ENCODE assay signal across 17 cellular contexts in genomic region chr5:11491658-11492057, GRCh38.
DNase-seq lines count a peak whose midpoint lies in the region; ATAC-seq, FAIRE-seq and TF ChIP-seq lines count a peak whose summit lies in the region.
"Had no signal": no experiment of that assay in that cellular context is flagged by ENCODE, and none has a peak within 500 bp of the region (broad histone marks: within the 10 kb centered on the region; RNA-seq: fewer than 3 reads in every experiment).

No MANE protein-coding gene starts in this region.

- DNase-seq in HTR-8/SVneo (ENCODE audit: insufficient read length, low spot score), result no peak
- peak; percentile 62 for DNase-seq in NCI-H446 treated with DMSO at 0.1 percent for 48 hours (lab: John Stamatoyannopoulos, UW)
- DNase-seq in middle frontal gyrus (ENCODE audit: extremely low spot score, low spot score), result peak; percentile 30
- DNase-seq in superior temporal gyrus (ENCODE audit: extremely low spot score), result peak; percentile 70
- no peak for DNase-seq in progenitor cell of endocrine pancreas (ENCODE audit: low spot score, unreplicated experiment)
- DNase-seq in OCI-M2 (lab: John Stamatoyannopoulos, UW; ENCODE audit: unreplicated experiment), result no peak
- DNase-seq: AML-193; CD4-positive, alpha-beta memory T cell; DMS153; DMS79; GDM1; GM23248; KG1 had no signal

- H3K4me1 Mint-ChIP-seq in progenitor cell of endocrine pancreas (ENCODE audit: low read depth), result peaks cover 12% of the 10 kb centered on the region
- H3K4me1 Mint-ChIP-seq: CD14-positive monocyte; CD4-positive, alpha-beta memory T cell had no signal

- FAIRE-seq in HTR-8/SVneo (lab: Jason Lieb, UNC), result peak; percentile 52
- FAIRE-seq: A204.1 had no signal

- ATAC-seq in GM21529 (IDR thresholded peaks at IDR 0.05; ENCODE audit: unreplicated experiment) (no peak), HG02973 (IDR thresholded peaks at IDR 0.05; ENCODE audit: unreplicated experiment) (no peak)

- H3K27ac Mint-ChIP-seq in progenitor cell of endocrine pancreas, result no peak overlapping the region
- H3K27ac Mint-ChIP-seq: CD14-positive monocyte; CD4-positive, alpha-beta memory T cell had no signal

- H3K4me3 Mint-ChIP-seq in progenitor cell of endocrine pancreas (ENCODE audit: low read depth), result no peak overlapping the region
- H3K4me3 Mint-ChIP-seq: CD14-positive monocyte; CD4-positive, alpha-beta memory T cell had no signal

- no peaks in the 10 kb centered on the region for H3K9me3 Mint-ChIP-seq in progenitor cell of endocrine pancreas (ENCODE audit: low read depth)
- H3K9me3 Mint-ChIP-seq: CD14-positive monocyte; CD4-positive, alpha-beta memory T cell had no signal

- no peaks in the 10 kb centered on the region for H3K36me3 Mint-ChIP-seq in progenitor cell of endocrine pancreas (ENCODE audit: insufficient read depth)
- H3K36me3 Mint-ChIP-seq: CD14-positive monocyte; CD4-positive, alpha-beta memory T cell had no signal

- no peak for TF ChIP-seq CTCF in progenitor cell of endocrine pancreas (IDR thresholded peaks at IDR 0.05; ENCODE audit: unreplicated experiment)

- no peaks in the 10 kb centered on the region for H3K27me3 Mint-ChIP-seq in progenitor cell of endocrine pancreas
- H3K27me3 Mint-ChIP-seq: CD4-positive, alpha-beta memory T cell had no signal

Comparison
In these comparisons a context has a peak if more than half of its experiments do, and no peak if none do; other contexts are left out.
1. DNase-seq: peak in NCI-H446 treated with DMSO at 0.1 percent for 48 hours (single experiment), middle frontal gyrus (single experiment) and superior temporal gyrus (single experiment); none in HTR-8/SVneo (single experiment), progenitor cell of endocrine pancreas (single experiment) and OCI-M2 (single experiment).